In the genomic region with DNA sequence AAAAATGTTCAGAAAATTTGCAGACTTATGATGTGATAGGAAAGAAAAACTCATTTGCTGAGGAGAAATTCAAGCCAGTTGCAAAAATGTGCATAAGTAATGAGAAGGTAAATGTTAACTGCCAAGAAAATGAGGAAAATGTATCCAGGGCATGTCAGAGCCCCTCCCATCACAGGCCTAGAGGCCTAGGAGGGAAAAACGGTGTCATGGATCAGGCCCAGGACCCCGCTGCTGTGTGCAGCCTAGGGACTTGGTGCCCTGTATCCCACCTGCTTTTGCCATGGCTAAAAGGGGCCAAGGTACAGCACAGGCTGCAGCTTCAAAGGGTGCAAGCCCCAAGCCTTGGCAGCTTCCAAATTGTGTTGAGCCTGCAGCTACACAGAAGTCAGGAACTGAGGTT, we compare ENCODE assay signal across 8 cellular contexts.
"Had no signal": no experiment of that assay in that cellular context is flagged by ENCODE, and none has a peak within 500 bp of the region (broad histone marks: within the 10 kb centered on the region; RNA-seq: fewer than 3 reads in every experiment).

No MANE protein-coding gene starts in this region.

- H3K4me1 Mint-ChIP-seq: IgD-negative memory B cell had no signal

- H3K36me3 Mint-ChIP-seq: IgD-negative memory B cell had no signal

- H3K9ac ChIP-seq: KMS-11 had no signal

- H3K27ac ChIP-seq: HL-60, KMS-11 had no signal

- ATAC-seq: HepG2 had no signal

- DNase-seq: IMR-90, KBM-7, KG1 had no signal

- H3K4me3 Mint-ChIP-seq: IgD-negative memory B cell had no signal

- H3K27me3 Mint-ChIP-seq: IgD-negative memory B cell had no signal

- H3K27ac Mint-ChIP-seq: IgD-negative memory B cell had no signal

- H3K4me2 ChIP-seq: KMS-11 had no signal

- FAIRE-seq: HepG2, HTR-8/SVneo had no signal
